ENCODE assay signal across 14 cellular contexts in the genomic region with DNA sequence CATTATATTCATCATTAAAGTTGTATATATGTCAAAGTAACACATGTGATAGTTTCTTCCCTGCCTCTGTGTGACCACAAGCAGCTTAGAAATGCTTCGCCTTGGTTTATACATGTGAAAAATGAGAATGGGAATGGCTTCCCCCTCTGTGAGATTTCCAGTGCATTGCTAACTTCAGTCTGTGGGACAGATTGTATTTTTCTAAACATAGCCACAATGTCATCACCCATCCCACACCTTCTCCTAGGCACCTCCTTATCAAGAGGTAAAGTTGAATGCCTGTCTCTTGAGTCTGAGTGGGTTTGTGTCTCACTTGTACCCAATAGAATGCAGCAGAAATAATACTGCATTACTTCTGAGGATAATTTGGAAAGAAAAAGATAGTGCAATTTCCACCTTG. TPM values are rescaled to one million over a fixed set of nuclear protein-coding genes. Genes with fewer than 3 reads are reported as not detected.
A peak's percentile ranks its signal among the peaks of the same experiment; 100 is the strongest.
DNase-seq lines count a peak whose midpoint lies in the region; ATAC-seq, FAIRE-seq and TF ChIP-seq lines count a peak whose summit lies in the region.
"Had no signal": no experiment of that assay in that cellular context is flagged by ENCODE, and none has a peak within 500 bp of the region (broad histone marks: within the 10 kb centered on the region; RNA-seq: fewer than 3 reads in every experiment).

No MANE protein-coding gene starts in this region.

- DNase-seq in adipocyte (ENCODE audit: low read depth) (no peak), foreskin keratinocyte (no peak), non-pigmented ciliary epithelial cell (ENCODE audit: low read depth) (peak; percentile 52), occipital lobe (lab: John Stamatoyannopoulos, UW) (no peak), kidney (no peak), WERI-Rb-1 (no peak)
- DNase-seq: activated CD4-positive, CD25-positive, alpha-beta regulatory T cell treated with anti-CD3 and anti-CD28 coated beads, Interleukin-2, amount 50 U/mL, for 72 hours; H7; NCI-H1436 treated with DMSO at 0.1 percent for 48 hours had no signal

- peaks cover 35% of the 10 kb centered on the region for H3K4me1 ChIP-seq in ACC112 (ENCODE audit: control insufficient read depth, insufficient read depth, low read length, unreplicated experiment)
- peaks cover 26% of the 10 kb centered on the region for H3K4me1 ChIP-seq in adipocyte (ENCODE audit: control insufficient read depth, insufficient read depth, low read length)
- H3K4me1 ChIP-seq in foreskin keratinocyte = peaks cover 24% of the 10 kb centered on the region
- H3K4me1 ChIP-seq in kidney (ENCODE audit: control insufficient read depth in 1 of 2, insufficient read depth in 1 of 2, low read depth in 1 of 2, low read length in 2 of 2) = peaks cover 12 to 24% of the 10 kb centered on the region in 2 donors

- H3K79me2 ChIP-seq in ACC112 (ENCODE audit: control insufficient read depth, insufficient read depth, low read length, unreplicated experiment) = peaks cover 4% of the 10 kb centered on the region

- H2AFZ ChIP-seq in ACC112 (ENCODE audit: low read length, unreplicated experiment) = no peak overlapping the region

- intact Hi-C loops in kidney (cut with DNase I) = loop anchor here (10.0 kb wide), 2 partner anchors 91 to 209 kb away; no protein-coding TSS in a partner anchor

- FAIRE-seq in kidney (lab: Jason Lieb, UNC) = no peak
- FAIRE-seq: A204.1, GM12878 had no signal

- no peak for ATAC-seq in foreskin keratinocyte
- ATAC-seq in HG03457 (IDR thresholded peaks at IDR 0.05; ENCODE audit: unreplicated experiment) = no peak
- ATAC-seq: GM12878 had no signal

- no peaks in the 10 kb centered on the region for H3K36me3 ChIP-seq in ACC112 (ENCODE audit: insufficient read depth, low read length)
- no peaks in the 10 kb centered on the region for H3K36me3 ChIP-seq in adipocyte (ENCODE audit: control insufficient read depth, insufficient read depth, low read length, severe bottlenecking)
- H3K36me3 ChIP-seq in kidney (ENCODE audit: control insufficient read depth in 1 of 2, insufficient read depth in 2 of 2, low read length in 2 of 2) = no peaks in the 10 kb centered on the region
- H3K36me3 ChIP-seq in WERI-Rb-1 = no peaks in the 10 kb centered on the region

- H3K27me3 ChIP-seq in ACC112 (ENCODE audit: insufficient read depth, low read length) (no peaks in the 10 kb centered on the region), adipocyte (replicated peaks; ENCODE audit: control insufficient read depth, insufficient read depth, low read length) (no peaks in the 10 kb centered on the region), foreskin keratinocyte (no peaks in the 10 kb centered on the region), WERI-Rb-1 (ENCODE audit: insufficient read depth, low read depth, severe bottlenecking) (no peaks in the 10 kb centered on the region)

- H3K9ac ChIP-seq in adipocyte (ENCODE audit: low read length) = peak overlapping the region; percentile 75
- no peak overlapping the region for H3K9ac ChIP-seq in kidney (ENCODE audit: low read length in 2 of 2)
- H3K9ac ChIP-seq: parathyroid adenoma had no signal

- H3K27ac ChIP-seq in ACC112 (ENCODE audit: low read depth, low read length) (peak overlapping the region; percentile 84), foreskin keratinocyte (peak overlapping the region; percentile 23), kidney (ENCODE audit: low read depth in 2 of 2, low read length in 2 of 2) (no peak overlapping the region), WERI-Rb-1 (no peak overlapping the region)
- H3K27ac ChIP-seq: parathyroid adenoma had no signal

- TF ChIP-seq CTCF in foreskin keratinocyte (conservative IDR thresholded peaks at IDR 0.05) (no peak), kidney (IDR thresholded peaks at IDR 0.05; ENCODE audit: borderline replicate concordance, extremely low read depth, insufficient read depth) (no peak), WERI-Rb-1 (IDR thresholded peaks at IDR 0.05; ENCODE audit: low read depth, low read length) (no peak)

- H3K9me3 ChIP-seq in adipocyte (ENCODE audit: control insufficient read depth, low read length) (no peaks in the 10 kb centered on the region), kidney (ENCODE audit: control insufficient read depth in 1 of 2, low read length in 2 of 2) (peaks cover 0 to 4% of the 10 kb centered on the region in 2 donors), WERI-Rb-1 (ENCODE audit: severe bottlenecking) (no peaks in the 10 kb centered on the region)

- H3K4me3 ChIP-seq in ACC112 (ENCODE audit: low read depth, low read length) (peak overlapping the region; percentile 7; the same call in 1 of the 2 replicates), adipocyte (ENCODE audit: low read length) (peak overlapping the region; percentile 39), kidney (ENCODE audit: low read length in 2 of 2) (no peak overlapping the region), WERI-Rb-1 (ENCODE audit: low read depth, low read length) (no peak overlapping the region)
- H3K4me3 ChIP-seq: GM12878 had no signal

RNA-seq across cellular contexts. Expression of a gene that starts 27.8 kb away (rescaled TPM):
- total RNA-seq in foreskin keratinocyte = 60.1 and 70.2 TPM in 2 replicates
- polyA plus RNA-seq in foreskin keratinocyte = 23.3 and 23.6 TPM in 2 replicates
- total RNA-seq in occipital lobe = 20.0 TPM
- total RNA-seq in kidney = 109 TPM
- polyA plus RNA-seq in kidney (ENCODE audit: insufficient read depth, low read depth, low replicate concordance) = 20.2 TPM

Comparison
In these comparisons a context has a peak if more than half of its experiments do, and no peak if none do; other contexts are left out.
1. H3K27ac ChIP-seq: peak in ACC112 (single experiment) and foreskin keratinocyte (single experiment); none in kidney (0 of 2) and WERI-Rb-1 (single experiment).
2. H3K4me3 ChIP-seq: peak in ACC112 (single experiment) and adipocyte (single experiment); none in kidney (0 of 2) and WERI-Rb-1 (single experiment).